20 cellular contexts compared by ENCODE assay signal in genomic region chr14:28673056-28673455, GRCh38.
"Had no signal": no experiment of that assay in that cellular context is flagged by ENCODE, and none has a peak within 500 bp of the region (broad histone marks: within the 10 kb centered on the region; RNA-seq: fewer than 3 reads in every experiment).

No MANE protein-coding gene starts in this region.

- H3K4me1 ChIP-seq: ascending aorta, left lung, sigmoid colon, vagina had no signal

- H3K27me3 ChIP-seq: ascending aorta, left lung, sigmoid colon, vagina had no signal

- DNase-seq: activated CD4-positive, alpha-beta T cell treated with anti-CD3 and anti-CD28 coated beads for 1 hour; activated gamma-delta T cell treated with Interleukin-2 at 50 U/mL for 16 hours; activated T-cell treated with anti-CD3 and anti-CD28 coated beads, Interleukin-2, amount 50 U/mL, for 1 hour; dermis blood vessel endothelial cell; effector CD8-positive, alpha-beta T cell; foreskin fibroblast; left lung; naive thymus-derived CD4-positive, alpha-beta T cell; retina; sigmoid colon; stimulated activated CD4-positive, alpha-beta T cell treated with anti-CD3 and anti-CD28 coated beads, Interleukin-2, amount 100 ng/mL, for 48 hours; stimulated activated CD8-positive, alpha-beta memory T cell treated with anti-CD3 and anti-CD28 coated beads, Interleukin-4, amount 100 ng/mL, for 48 hours; stimulated activated naive B cell treated with anti-CD40 and anti-IgM and Interleukin-4, amounts not matched to agents 10 μg/mL and 1 μg/mL and 100 μg/mL, for 72 hours; T-helper 9 cell had no signal

- H3K4me3 ChIP-seq: ascending aorta, left lung, lung, sigmoid colon, vagina had no signal

- H3K36me3 ChIP-seq: ascending aorta, left lung, sigmoid colon, vagina had no signal

- H3K4me1 Mint-ChIP-seq: naive thymus-derived CD4-positive, alpha-beta T cell; neural crest cell; stimulated activated naive B cell treated with anti-CD40 and anti-IgM and Interleukin-4, amounts not matched to agents 10 μg/mL and 1 μg/mL and 100 μg/mL, for 72 hours had no signal

- H3K36me3 Mint-ChIP-seq: naive thymus-derived CD4-positive, alpha-beta T cell; stimulated activated naive B cell treated with anti-CD40 and anti-IgM and Interleukin-4, amounts not matched to agents 10 μg/mL and 1 μg/mL and 100 μg/mL, for 72 hours; type B pancreatic cell had no signal

- H3K27ac Mint-ChIP-seq: activated naive CD4-positive, alpha-beta T cell treated with anti-CD3 and anti-CD28 coated beads, Interleukin-2, amount 50 U/mL, for 72 hours; naive thymus-derived CD4-positive, alpha-beta T cell; stimulated activated naive B cell treated with anti-CD40 and anti-IgM and Interleukin-4, amounts not matched to agents 10 μg/mL and 1 μg/mL and 100 μg/mL, for 72 hours; type B pancreatic cell had no signal

- H3K27me3 Mint-ChIP-seq: naive thymus-derived CD4-positive, alpha-beta T cell; stimulated activated naive B cell treated with anti-CD40 and anti-IgM and Interleukin-4, amounts not matched to agents 10 μg/mL and 1 μg/mL and 100 μg/mL, for 72 hours; type B pancreatic cell had no signal

- H3K9me3 Mint-ChIP-seq: neural crest cell; stimulated activated naive B cell treated with anti-CD40 and anti-IgM and Interleukin-4, amounts not matched to agents 10 μg/mL and 1 μg/mL and 100 μg/mL, for 72 hours; type B pancreatic cell had no signal

- H3K9me3 ChIP-seq: ascending aorta, left lung, sigmoid colon, vagina had no signal

- H3K27ac ChIP-seq: ascending aorta, left lung, sigmoid colon, vagina had no signal

- H3K4me3 Mint-ChIP-seq: naive thymus-derived CD4-positive, alpha-beta T cell; neural crest cell; stimulated activated naive B cell treated with anti-CD40 and anti-IgM and Interleukin-4, amounts not matched to agents 10 μg/mL and 1 μg/mL and 100 μg/mL, for 72 hours; type B pancreatic cell had no signal
